ENCODE assay signal across 8 cellular contexts in the genomic region with DNA sequence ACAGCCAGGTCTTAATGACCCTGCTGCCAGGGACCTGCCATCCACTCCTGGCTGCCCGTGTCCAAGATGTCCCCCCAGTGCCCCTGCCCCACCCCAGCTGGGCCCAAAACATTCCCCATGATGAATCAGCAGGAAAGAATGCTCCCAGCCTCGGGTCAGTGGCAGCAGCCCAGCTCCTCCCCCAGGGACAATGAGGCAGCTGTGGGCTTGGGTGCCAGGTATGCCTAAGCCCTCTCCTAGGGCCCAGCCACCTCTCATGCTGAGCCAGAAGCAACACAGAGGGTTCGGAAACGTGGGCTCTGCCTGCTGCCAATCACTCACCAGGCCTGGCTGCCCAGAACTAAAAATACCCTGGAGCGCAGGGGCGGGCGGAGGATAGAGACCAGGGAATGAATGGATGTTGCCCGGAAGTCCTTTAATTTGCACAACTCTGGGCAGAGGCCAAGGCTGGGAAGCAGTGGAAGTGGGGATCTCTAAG. TPM values are rescaled to one million over a fixed set of nuclear protein-coding genes. Genes with fewer than 3 reads are reported as not detected.
DNase-seq lines count a peak whose midpoint lies in the region; ATAC-seq and TF ChIP-seq lines count a peak whose summit lies in the region.

No MANE protein-coding gene starts in this region.

- peak; percentile 81 for ATAC-seq in omental fat pad (ENCODE audit: low FRiP score)

- no peaks in the 10 kb centered on the region for H4K20me1 ChIP-seq in fibroblast of lung (ENCODE audit: control insufficient read depth, extremely low read depth, insufficient read depth, low read length)

- H3K4me1 ChIP-seq in NT2/D1 (ENCODE audit: insufficient read depth, insufficient read length) (peaks cover 28% of the 10 kb centered on the region), fibroblast of lung (ENCODE audit: control insufficient read depth, extremely low read depth, insufficient read depth, low read length) (peaks cover 25% of the 10 kb centered on the region)

- DNase-seq in COLO668 (lab: John Stamatoyannopoulos, UW; ENCODE audit: unreplicated experiment): peak; percentile 76
- peak; percentile 23 for DNase-seq in NT2/D1 (ENCODE audit: low read depth, low spot score)
- DNase-seq in fibroblast of lung (ENCODE audit: low read depth in 2 of 2): peak; percentile 69 to 90
- DNase-seq in omental fat pad (ENCODE audit: low spot score): peak; percentile 40
- DNase-seq in activated CD4-positive, CD25-positive, alpha-beta regulatory T cell (lab: John Stamatoyannopoulos, UW): no peak
- no peak for DNase-seq in UCSD-AML1 (lab: John Stamatoyannopoulos, UW; ENCODE audit: unreplicated experiment)
- DNase-seq in SKM-1 (lab: John Stamatoyannopoulos, UW; ENCODE audit: unreplicated experiment): no peak
- DNase-seq in stimulated activated naive CD4-positive, alpha-beta T cell (lab: John Stamatoyannopoulos, UW): no peak

- peak overlapping the region; percentile 64 for H3K4me2 ChIP-seq in fibroblast of lung (ENCODE audit: extremely low read depth, insufficient read depth, low read length)

- no peaks in the 10 kb centered on the region for H3K79me2 ChIP-seq in fibroblast of lung (ENCODE audit: control insufficient read depth, insufficient read depth, low read length)

- H3K9ac ChIP-seq in NT2/D1 (ENCODE audit: insufficient read length, low read depth) (no peak overlapping the region), fibroblast of lung (ENCODE audit: insufficient read depth, low read length) (no peak overlapping the region)

- no peaks in the 10 kb centered on the region for H3K9me3 ChIP-seq in NT2/D1 (ENCODE audit: insufficient read depth, low read length)
- no peaks in the 10 kb centered on the region for H3K9me3 ChIP-seq in fibroblast of lung (ENCODE audit: control insufficient read depth, insufficient read depth, low read depth, low read length)

- H3K27ac ChIP-seq in fibroblast of lung (ENCODE audit: insufficient read depth, low read length): peak overlapping the region; percentile 69

- H2AFZ ChIP-seq in fibroblast of lung (ENCODE audit: low read length): no peak overlapping the region

- H3K4me3 ChIP-seq in NT2/D1 (ENCODE audit: insufficient read length, low read depth): no peak overlapping the region
- H3K4me3 ChIP-seq in fibroblast of lung (replicated peaks in 1 of 4; ENCODE audit: control extremely low read depth in 1 of 4, insufficient read depth in 1 of 4, low read depth in 3 of 4, low read length in 4 of 4): no peak overlapping the region

- H3K36me3 ChIP-seq in NT2/D1 (ENCODE audit: insufficient read depth, insufficient read length, low read length) (peaks cover 5% of the 10 kb centered on the region), fibroblast of lung (ENCODE audit: control insufficient read depth, insufficient read depth, low read length) (no peaks in the 10 kb centered on the region)

- H3K27me3 ChIP-seq in NT2/D1 (ENCODE audit: insufficient read depth, insufficient read length) (no peaks in the 10 kb centered on the region), fibroblast of lung (ENCODE audit: control insufficient read depth, insufficient read depth, low read length) (peaks cover 9% of the 10 kb centered on the region)

- TF ChIP-seq CTCF in fibroblast of lung (conservative IDR thresholded peaks at IDR 0.05 in 1 of 2, IDR thresholded peaks at IDR 0.05 in 1 of 2; ENCODE audit: low read depth in 1 of 2, low read length in 2 of 2): no peak
- TF ChIP-seq CTCF in omental fat pad (IDR thresholded peaks at IDR 0.05): no peak

RNA-seq across cellular contexts. Expression of gene LOXL4, which starts 1.5 kb away (rescaled TPM):
- 52.6 and 73.0 TPM in 2 replicates for total RNA-seq in fibroblast of lung
- polyA plus RNA-seq in fibroblast of lung: 39.8 and 75.1 TPM in 2 replicates
- 46.9 and 82.2 TPM in 2 replicates for polyA plus RNA-seq in fibroblast of lung (2012)
- 56.8 and 91.7 TPM in 2 replicates for polyA minus RNA-seq in fibroblast of lung (ENCODE audit: low replicate concordance)
- total RNA-seq in omental fat pad: 10 to 100 TPM in 1 of 4 donors, 1 to 10 TPM in 3; 3.3 to 13.0 (median 7.0) TPM

Comparison
In these comparisons a context has a peak if more than half of its experiments do, and no peak if none do; other contexts are left out.
1. DNase-seq: peak in COLO668 (single experiment), NT2/D1 (single experiment), fibroblast of lung (2 of 2) and omental fat pad (single experiment); none in activated CD4-positive, CD25-positive, alpha-beta regulatory T cell (0 of 4), UCSD-AML1 (single experiment), SKM-1 (single experiment) and stimulated activated naive CD4-positive, alpha-beta T cell (0 of 6).